9 cellular contexts compared by ENCODE assay signal in the genomic region with DNA sequence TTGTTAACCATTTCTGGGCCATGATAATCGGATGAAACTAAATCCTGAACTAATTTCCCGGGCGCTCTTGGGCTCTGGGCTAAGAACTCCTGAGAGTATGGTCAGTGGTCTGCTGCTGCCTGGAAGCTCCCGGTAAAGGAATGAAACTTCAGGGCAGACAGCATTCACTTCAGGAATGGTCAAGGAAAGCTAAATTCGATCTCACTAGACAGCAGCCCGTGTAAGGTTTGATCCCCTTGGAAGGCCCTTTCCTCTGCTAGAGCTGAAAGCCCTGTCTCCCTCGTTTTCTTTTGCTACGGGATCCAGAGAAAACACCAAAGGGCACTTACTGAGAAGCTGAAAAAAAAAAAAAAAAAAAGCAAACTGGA. TPM values are rescaled to one million over a fixed set of nuclear protein-coding genes. Genes with fewer than 3 reads are reported as not detected.
DNase-seq lines count a peak whose midpoint lies in the region; ATAC-seq, FAIRE-seq and TF ChIP-seq lines count a peak whose summit lies in the region.
"Had no signal": no experiment of that assay in that cellular context is flagged by ENCODE, and none has a peak within 500 bp of the region (broad histone marks: within the 10 kb centered on the region; RNA-seq: fewer than 3 reads in every experiment).

No MANE protein-coding gene starts in this region.

- no peak for ATAC-seq in stimulated activated naive CD8-positive, alpha-beta T cell treated with anti-CD3 and anti-CD28 coated beads, Interleukin-15, Interleukin-2, amounts not matched to agents 100 U/mL and 50 U/mL, for 24 hours
- ATAC-seq in aorta (ENCODE audit: low FRiP score) (no peak), HG02678 (IDR thresholded peaks at IDR 0.05; ENCODE audit: unreplicated experiment) (no peak)

- DNase-seq in stimulated activated naive CD8-positive, alpha-beta T cell treated with anti-CD3 and anti-CD28 coated beads, Interleukin-15, Interleukin-2, amounts not matched to agents 100 U/mL and 50 U/mL, for 24 hours = no peak
- DNase-seq in bronchial epithelial cell (ENCODE audit: low read depth) (no peak), mesothelial cell of epicardium (ENCODE audit: low spot score in 2 of 2, unreplicated experiment in 2 of 2) (no peak), aorta (no peak), NCI-H1417 (lab: John Stamatoyannopoulos, UW) (no peak), GM20000 (ENCODE audit: low spot score) (no peak)

- H3K4me3 Mint-ChIP-seq in stimulated activated naive CD8-positive, alpha-beta T cell treated with anti-CD3 and anti-CD28 coated beads, Interleukin-15, Interleukin-2, amounts not matched to agents 100 ng/mL and 50 ng/mL, for 24 hours = peak overlapping the region; percentile 98
- H3K4me3 Mint-ChIP-seq in mesothelial cell of epicardium = peak overlapping the region; percentile 97

- no peak overlapping the region for H3K27ac ChIP-seq in aorta (ENCODE audit: low read depth in 1 of 2, low read length in 2 of 2)

- H3K9me3 Mint-ChIP-seq in stimulated activated naive CD8-positive, alpha-beta T cell treated with anti-CD3 and anti-CD28 coated beads, Interleukin-15, Interleukin-2, amounts not matched to agents 100 ng/mL and 50 ng/mL, for 24 hours = no peaks in the 10 kb centered on the region
- no peaks in the 10 kb centered on the region for H3K9me3 Mint-ChIP-seq in mesothelial cell of epicardium

- TF ChIP-seq CTCF in bronchial epithelial cell (IDR thresholded peaks at IDR 0.05; ENCODE audit: insufficient read depth, low read length, severe bottlenecking) = no peak
- no peak for TF ChIP-seq CTCF in mesothelial cell of epicardium (IDR thresholded peaks at IDR 0.05; ENCODE audit: unreplicated experiment)
- TF ChIP-seq CTCF in GM20000 (IDR thresholded peaks at IDR 0.05; ENCODE audit: extremely low read depth, missing control alignments) = no peak

- H3K27me3 ChIP-seq in bronchial epithelial cell (ENCODE audit: control insufficient read depth, insufficient read depth, low read length) = no peaks in the 10 kb centered on the region
- no peaks in the 10 kb centered on the region for H3K27me3 ChIP-seq in aorta (ENCODE audit: control insufficient read depth in 1 of 2, insufficient read depth in 2 of 2, low read length in 1 of 2)

- WGBS in aorta, 2 donors = 23% methylated on average over 8 of the region's 8 CpGs

- no peaks in the 10 kb centered on the region for H3K27me3 Mint-ChIP-seq in stimulated activated naive CD8-positive, alpha-beta T cell treated with anti-CD3 and anti-CD28 coated beads, Interleukin-15, Interleukin-2, amounts not matched to agents 100 ng/mL and 50 ng/mL, for 24 hours
- H3K27me3 Mint-ChIP-seq in mesothelial cell of epicardium (ENCODE audit: low read depth) = no peaks in the 10 kb centered on the region

- H3K4me3 ChIP-seq in bronchial epithelial cell (ENCODE audit: low read depth, low read length) (peak overlapping the region; percentile 73), aorta (ENCODE audit: low read length in 2 of 2) (peak overlapping the region; percentile 77 to 93)

- intact Hi-C loops in aorta (cut with DNase I) = loop anchor here (5.0 kb wide), 2 partner anchors 34 to 49 kb away; partner anchors contain the start of gene SENP1 (in 1 of the 2)

- H3K36me3 Mint-ChIP-seq in stimulated activated naive CD8-positive, alpha-beta T cell treated with anti-CD3 and anti-CD28 coated beads, Interleukin-15, Interleukin-2, amounts not matched to agents 100 ng/mL and 50 ng/mL, for 24 hours (ENCODE audit: low read depth) = peaks cover 18% of the 10 kb centered on the region
- peaks cover 3% of the 10 kb centered on the region for H3K36me3 Mint-ChIP-seq in mesothelial cell of epicardium

- peak overlapping the region; percentile 97 for H3K27ac Mint-ChIP-seq in stimulated activated naive CD8-positive, alpha-beta T cell treated with anti-CD3 and anti-CD28 coated beads, Interleukin-15, Interleukin-2, amounts not matched to agents 100 ng/mL and 50 ng/mL, for 24 hours
- H3K27ac Mint-ChIP-seq in mesothelial cell of epicardium = peak overlapping the region; percentile 92

- peaks cover 42% of the 10 kb centered on the region for H3K4me1 Mint-ChIP-seq in stimulated activated naive CD8-positive, alpha-beta T cell treated with anti-CD3 and anti-CD28 coated beads, Interleukin-15, Interleukin-2, amounts not matched to agents 100 ng/mL and 50 ng/mL, for 24 hours (ENCODE audit: low read depth)
- peaks cover 15% of the 10 kb centered on the region for H3K4me1 Mint-ChIP-seq in mesothelial cell of epicardium

- H3K4me1 ChIP-seq in aorta (ENCODE audit: control insufficient read depth in 1 of 2, insufficient read depth in 2 of 2, low read length in 2 of 2) = no peaks in the 10 kb centered on the region

- H3K9me3 ChIP-seq in aorta (ENCODE audit: control insufficient read depth, low read length) = no peaks in the 10 kb centered on the region

- FAIRE-seq in bronchial epithelial cell (lab: Jason Lieb, UNC) = no peak

- no peaks in the 10 kb centered on the region for H3K36me3 ChIP-seq in bronchial epithelial cell (ENCODE audit: control insufficient read depth, insufficient read depth, low read length)
- peaks cover 0 to 2% of the 10 kb centered on the region in 2 donors for H3K36me3 ChIP-seq in aorta (ENCODE audit: control insufficient read depth in 1 of 2, insufficient read depth in 2 of 2, low read length in 1 of 2)

RNA-seq across cellular contexts. Expression of gene ASB8, which starts 0.7 kb away (rescaled TPM):
- total RNA-seq in bronchial epithelial cell (9.5 and 17.3 TPM in 2 replicates), mesothelial cell of epicardium (21.0 to 24.8 TPM (median 24.0 TPM) in 3 replicates), aorta (10 to 100 TPM; 32.8 to 34.2 TPM)
- 10 to 100 TPM; 20.7 to 25.6 TPM for polyA plus RNA-seq in aorta

RNA-seq across cellular contexts. Expression of gene CCDC184, which starts 26.8 kb away (rescaled TPM):
- total RNA-seq in bronchial epithelial cell (not detected in 2 replicates), mesothelial cell of epicardium (1.4 to 1.7 TPM (median 1.6 TPM) in 3 replicates), aorta (1 to 10 TPM; 1.1 to 2.2 TPM)
- 1 to 10 TPM in 1 of 2 donors, under 1 TPM in 1; 0.63 to 2.8 TPM for polyA plus RNA-seq in aorta

RNA-seq across cellular contexts. Expression of gene PFKM, which starts 37.5 kb away (rescaled TPM):
- 23.7 and 45.8 TPM in 2 replicates for total RNA-seq in bronchial epithelial cell
- total RNA-seq in mesothelial cell of epicardium = 118 to 120 TPM (median 119 TPM) in 3 replicates
- 10 to 100 TPM; 52.2 to 68.8 TPM for total RNA-seq in aorta
- polyA plus RNA-seq in aorta = 10 to 100 TPM; 22.3 to 58.5 TPM

RNA-seq across cellular contexts. Expression of gene OR10AD1, which starts 46.5 kb away (rescaled TPM):
- total RNA-seq in bronchial epithelial cell (not detected in 2 replicates), mesothelial cell of epicardium (not detected in 3 replicates), aorta (not detected)
- not detected for polyA plus RNA-seq in aorta
- total RNA-seq: T-helper 1 cell treated with Interleukin-12 subunit alpha and Interleukin-12 subunit beta and Interleukin-4 antibody, amounts not matched to agents 30 ng/mL and 1 ng/mL, for 36 hours had no signal

RNA-seq across cellular contexts. Expression of gene SENP1, which starts 50.8 kb away (rescaled TPM):
- total RNA-seq in bronchial epithelial cell (10.2 and 10.8 TPM in 2 replicates), mesothelial cell of epicardium (27.1 to 31.1 TPM (median 27.6 TPM) in 3 replicates), aorta (10 to 100 TPM; 20.6 to 23.0 TPM)
- 1 to 10 TPM; 6.0 to 6.3 TPM for polyA plus RNA-seq in aorta
